Comparison of ENCODE assay signal across 9 cellular contexts in the genomic region with DNA sequence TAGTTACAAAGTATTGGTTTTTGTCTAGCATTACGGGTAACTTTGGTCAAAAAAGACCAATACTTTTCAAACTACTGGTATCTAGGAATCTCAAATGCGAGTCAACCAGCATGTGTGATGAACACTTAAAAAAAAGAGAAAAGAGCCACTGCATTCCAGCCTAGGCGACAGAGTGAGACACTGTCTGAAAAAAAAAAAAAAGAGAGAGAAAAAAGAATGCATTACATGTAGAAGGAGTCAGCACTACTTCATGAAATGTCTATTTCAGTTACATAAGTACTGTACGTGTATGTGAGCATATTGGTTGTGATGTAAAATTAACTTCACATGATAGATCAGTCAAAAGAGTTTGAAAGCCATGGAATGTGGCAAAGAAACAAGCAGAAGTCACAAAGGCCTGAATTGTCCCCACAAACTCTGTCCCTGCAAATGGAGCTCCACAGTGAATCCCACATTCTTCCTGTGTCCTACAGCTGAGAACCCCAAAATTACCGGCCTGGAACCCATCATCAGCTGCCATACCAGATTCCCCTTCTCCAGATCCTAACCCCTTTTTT. TPM values are rescaled to one million over a fixed set of nuclear protein-coding genes. Genes with fewer than 3 reads are reported as not detected.
DNase-seq lines count a peak whose midpoint lies in the region; ATAC-seq and TF ChIP-seq lines count a peak whose summit lies in the region.
"Had no signal": no experiment of that assay in that cellular context is flagged by ENCODE, and none has a peak within 500 bp of the region (broad histone marks: within the 10 kb centered on the region; RNA-seq: fewer than 3 reads in every experiment).

No MANE protein-coding gene starts in this region.

- H3K27ac ChIP-seq in cingulate gyrus (ENCODE audit: low read depth, low read length) = peak overlapping the region; percentile 86

- H3K4me1 Mint-ChIP-seq in naive B cell = peaks cover 50 to 64% (median 63%) of the 10 kb centered on the region in 3 donors

- H3K27ac Mint-ChIP-seq in naive B cell = peak overlapping the region; percentile 88 to 98 (median 95)

- DNase-seq in AG10803 (ENCODE audit: low read depth) = no peak
- DNase-seq in HT1080 (ENCODE audit: low read depth) = peak; percentile 36
- DNase-seq in naive B cell = no peak
- no peak for DNase-seq in NCI-H2196 treated with DMSO at 0.1 percent for 48 hours (lab: John Stamatoyannopoulos, UW; ENCODE audit: unreplicated experiment)
- no peak for DNase-seq in NCI-H2107 treated with DMSO at 0.1 percent for 48 hours (lab: John Stamatoyannopoulos, UW; ENCODE audit: unreplicated experiment)

- no peak for ATAC-seq in naive B cell (ENCODE audit: low read depth in 2 of 2)
- ATAC-seq in HG02610 (IDR thresholded peaks at IDR 0.05; ENCODE audit: unreplicated experiment) = no peak
- ATAC-seq in GM21367 (IDR thresholded peaks at IDR 0.05; ENCODE audit: unreplicated experiment) = no peak

- peak overlapping the region; percentile 89 to 95 (median 92) for H3K4me3 Mint-ChIP-seq in naive B cell

- no peaks in the 10 kb centered on the region for H3K9me3 Mint-ChIP-seq in naive B cell

- no peaks in the 10 kb centered on the region for H3K36me3 Mint-ChIP-seq in naive B cell

- H3K4me3 ChIP-seq in AG10803 (ENCODE audit: low read length) = peak overlapping the region; percentile 63

- H3K27me3 Mint-ChIP-seq in naive B cell = no peaks in the 10 kb centered on the region

- TF ChIP-seq CTCF in AG10803 (conservative IDR thresholded peaks at IDR 0.05; ENCODE audit: low read length) = no peak

RNA-seq across cellular contexts. Expression of gene DENND11, which starts 1.6 kb away (rescaled TPM):
- 12.5 and 15.7 TPM in 2 replicates for total RNA-seq in HT1080 (2014; rRNA removed; shearing (Covaris generic))
- 9.1 and 12.6 TPM in 2 replicates for polyA plus RNA-seq in HT1080 (2015; cell fraction: cytosol; rRNA removed)
- polyA plus RNA-seq in HT1080 (2015; cell fraction: nucleus; rRNA removed) = 33.4 and 33.9 TPM in 2 replicates
- polyA plus RNA-seq in naive B cell (ENCODE audit: low read depth in 6 of 6) = 10 to 100 TPM; 11.4 to 32.2 (median 22.9) TPM

RNA-seq across cellular contexts. Expression of gene WEE2, which starts 7.8 kb away (rescaled TPM):
- total RNA-seq in HT1080 (2014; rRNA removed; shearing (Covaris generic)) = 0.03 TPM in 2 replicates
- not detected in 2 replicates for polyA plus RNA-seq in HT1080 (2015; cell fraction: cytosol; rRNA removed)
- not detected in 2 replicates for polyA plus RNA-seq in HT1080 (2015; cell fraction: nucleus; rRNA removed)
- polyA plus RNA-seq in naive B cell (ENCODE audit: low read depth in 6 of 6) = under 1 TPM in 1 of 6 donors, not detected in 5; 0.52 TPM
- total RNA-seq: LHCN-M2 had no signal

RNA-seq across cellular contexts. Expression of gene SSBP1, which starts 37.8 kb away (rescaled TPM):
- total RNA-seq in HT1080 (2014; rRNA removed; shearing (Covaris generic)) = 370 and 377 TPM in 2 replicates
- 379 and 433 TPM in 2 replicates for polyA plus RNA-seq in HT1080 (2015; cell fraction: cytosol; rRNA removed)
- 311 and 333 TPM in 2 replicates for polyA plus RNA-seq in HT1080 (2015; cell fraction: nucleus; rRNA removed)
- polyA plus RNA-seq in naive B cell (ENCODE audit: low read depth in 6 of 6) = 100 to 1,000 TPM; 246 to 345 (median 302) TPM
